In genomic region chr1:206949641-206950040, GRCh38 we compare ENCODE assay signal across 26 cellular contexts. TPM values are rescaled to one million over a fixed set of nuclear protein-coding genes. Genes with fewer than 3 reads are reported as not detected.
"Had no signal": no experiment of that assay in that cellular context is flagged by ENCODE, and none has a peak within 500 bp of the region (broad histone marks: within the 10 kb centered on the region; RNA-seq: fewer than 3 reads in every experiment).

No MANE protein-coding gene starts in this region.

- H3K27me3 ChIP-seq: ascending aorta, body of pancreas had no signal

- FAIRE-seq: bronchial epithelial cell had no signal

- H3K4me3 ChIP-seq: ascending aorta, body of pancreas had no signal

- H3K4me1 ChIP-seq: ascending aorta had no signal

- H3K36me3 ChIP-seq: ascending aorta had no signal

- H3K27ac ChIP-seq: ascending aorta, body of pancreas had no signal

- DNase-seq: activated B cell treated with CpG ODN at 0.5 μM for 24 hours; activated CD4-positive, alpha-beta T cell treated with anti-CD3 and anti-CD28 coated beads for 1 hour; activated CD4-positive, alpha-beta T cell treated with anti-CD3 and anti-CD28 coated beads, Interleukin-2, amount 10 ng/mL, durations not matched to agents 24 days and 14 days; activated CD4-positive, alpha-beta T cell treated with anti-CD3 and anti-CD28 coated beads, Interleukin-2, amount 50 U/mL, for 48 hours; activated CD8-positive, alpha-beta memory T cell treated with anti-CD3 and anti-CD28 coated beads, Interleukin-2, amount 10 ng/mL, durations not matched to agents 7 days and 5 days; activated effector memory CD4-positive, alpha-beta T cell treated with anti-CD3 and anti-CD28 coated beads, Interleukin-2, amount 50 U/mL, for 16 hours; activated naive CD4-positive, alpha-beta T cell treated with Interleukin-2 at 50 U/mL for 16 hours; activated naive CD8-positive, alpha-beta T cell treated with anti-CD3 and anti-CD28 coated beads, Interleukin-2, amount 50 U/mL, for 24 hours; activated T-cell treated with anti-CD3 and anti-CD28 coated beads, Interleukin-2, amount 50 U/mL, for 4 hours; amniotic stem cell; body of pancreas; central memory CD4-positive, alpha-beta T cell; NCI-H1105 treated with DMSO at 0.1 percent for 48 hours; NCI-H1436 treated with DMSO at 0.1 percent for 48 hours; NCI-H187; NCI-H2081 treated with DMSO at 0.1 percent for 48 hours; NCI-H446; NCI-H524; SIG-M5; T-helper 17 cell; T-helper 9 cell had no signal

- H3K9me3 ChIP-seq: ascending aorta, body of pancreas had no signal

- ATAC-seq: activated CD8-positive, alpha-beta memory T cell treated with anti-CD3 and anti-CD28 coated beads, Interleukin-2, amount 10 ng/mL, durations not matched to agents 7 days and 5 days; activated naive CD4-positive, alpha-beta T cell treated with anti-CD3 and anti-CD28 coated beads, Interleukin-2, amount 50 U/mL, for 72 hours; activated naive CD8-positive, alpha-beta T cell treated with anti-CD3 and anti-CD28 coated beads, Interleukin-2, amount 50 U/mL, for 24 hours; activated T-cell treated with anti-CD3 and anti-CD28 coated beads, Interleukin-2, amount 50 U/mL, for 4 hours; body of pancreas; T-helper 17 cell had no signal

RNA-seq across cellular contexts. Expression of gene PIGR, which starts 3.4 kb away (rescaled TPM):
- total RNA-seq: activated CD4-positive, alpha-beta T cell treated with anti-CD3 and anti-CD28 coated beads, Interleukin-2, amount 10 ng/mL, durations not matched to agents 24 days and 14 days; RPMI7951; T-helper 17 cell had no signal

RNA-seq across cellular contexts. Expression of gene FCAMR, which starts 20.6 kb away (rescaled TPM):
- total RNA-seq: activated B cell treated with CpG ODN at 0.5 μM for 24 hours; activated CD4-positive, alpha-beta T cell treated with anti-CD3 and anti-CD28 coated beads, Interleukin-2, amount 10 ng/mL, durations not matched to agents 24 days and 14 days; activated CD8-positive, alpha-beta memory T cell treated with anti-CD3 and anti-CD28 coated beads, Interleukin-2, amount 10 ng/mL, durations not matched to agents 7 days and 5 days; activated naive CD4-positive, alpha-beta T cell treated with anti-CD3 and anti-CD28 coated beads, Interleukin-2, amount 50 U/mL, for 72 hours; activated T-cell treated with anti-CD3 and anti-CD28 coated beads, Interleukin-2, amount 50 U/mL, for 4 hours; ascending aorta; body of pancreas; bronchial epithelial cell; OCI-LY7; RPMI7951; T-helper 17 cell had no signal

RNA-seq across cellular contexts. Expression of gene FCMR, which starts 27.9 kb away (rescaled TPM):
- total RNA-seq: bronchial epithelial cell had no signal

RNA-seq across cellular contexts. Expression of gene IL24, which starts 52.4 kb away (rescaled TPM):
- total RNA-seq: activated B cell treated with CpG ODN at 0.5 μM for 24 hours; activated CD8-positive, alpha-beta memory T cell treated with anti-CD3 and anti-CD28 coated beads, Interleukin-2, amount 10 ng/mL, durations not matched to agents 7 days and 5 days; ascending aorta; body of pancreas; OCI-LY7; T-helper 17 cell had no signal
